In the genomic region with DNA sequence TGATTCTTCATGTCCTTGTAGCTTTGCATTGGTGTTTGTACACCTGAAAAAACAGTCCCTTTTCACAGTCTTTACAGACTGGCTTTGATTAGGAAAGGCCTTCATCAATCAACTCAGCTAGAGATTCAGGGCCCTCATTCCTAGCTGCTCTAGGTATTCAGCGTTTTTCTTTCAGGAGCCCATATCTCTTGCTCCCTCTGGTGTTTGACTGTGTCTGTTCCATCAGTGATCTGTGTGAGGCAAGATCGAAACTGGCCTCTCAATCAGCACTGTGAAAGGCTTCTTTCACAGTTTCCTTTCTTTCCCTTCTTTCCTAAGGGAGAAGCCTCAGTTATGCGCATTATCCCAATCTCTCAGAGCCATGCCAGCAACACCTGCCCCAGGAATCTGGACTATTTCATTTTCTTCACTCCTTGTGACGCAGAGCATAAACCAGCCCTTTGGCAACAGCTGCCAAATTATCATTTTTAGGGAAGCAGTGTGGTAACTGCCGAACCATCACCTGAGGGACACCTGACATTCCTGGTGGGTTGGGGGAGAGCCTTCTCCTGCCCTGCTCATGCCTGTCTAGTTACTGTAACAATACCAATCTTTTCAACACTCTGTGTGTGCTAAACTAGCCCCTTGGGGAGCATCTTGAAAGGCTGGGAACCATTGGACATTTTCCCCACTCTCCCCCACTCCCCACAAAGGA, we compare ENCODE assay signal across 8 cellular contexts.
DNase-seq lines count a peak whose midpoint lies in the region; ATAC-seq and TF ChIP-seq lines count a peak whose summit lies in the region.

No MANE protein-coding gene starts in this region.

- no peaks in the 10 kb centered on the region for H3K27me3 ChIP-seq in CD4-positive, alpha-beta memory T cell (ENCODE audit: insufficient read depth, low read length)

- no peaks in the 10 kb centered on the region for H3K9me3 Mint-ChIP-seq in CD4-positive, alpha-beta memory T cell
- peaks cover 17% of the 10 kb centered on the region for H3K9me3 Mint-ChIP-seq in progenitor cell of endocrine pancreas (ENCODE audit: low read depth)

- H3K36me3 Mint-ChIP-seq in CD4-positive, alpha-beta memory T cell: no peaks in the 10 kb centered on the region
- H3K36me3 Mint-ChIP-seq in progenitor cell of endocrine pancreas (ENCODE audit: insufficient read depth): peaks cover 5% of the 10 kb centered on the region

- no peak overlapping the region for H3K4me3 ChIP-seq in CD4-positive, alpha-beta memory T cell (ENCODE audit: low read length in 2 of 2)

- peaks cover 8 to 18% (median 13%) of the 10 kb centered on the region in 4 donors for H3K4me1 Mint-ChIP-seq in CD4-positive, alpha-beta memory T cell
- peaks cover 11% of the 10 kb centered on the region for H3K4me1 Mint-ChIP-seq in progenitor cell of endocrine pancreas (ENCODE audit: low read depth)

- peak; percentile 61 to 68 (median 63) for DNase-seq in CD4-positive, alpha-beta memory T cell
- peak; percentile 82 for DNase-seq in NCI-H69 (lab: John Stamatoyannopoulos, UW)
- peak; percentile 35 for DNase-seq in activated T-cell treated with anti-CD3 and anti-CD28 coated beads for 4 hours
- peak; percentile 70 for DNase-seq in fibroblast of the conjunctiva (ENCODE audit: low read depth)
- peak; percentile 15 for DNase-seq in progenitor cell of endocrine pancreas (ENCODE audit: low spot score, unreplicated experiment)
- no peak for DNase-seq in middle frontal gyrus (ENCODE audit: extremely low spot score, low spot score)

- ATAC-seq in GM18870 (IDR thresholded peaks at IDR 0.05; ENCODE audit: unreplicated experiment) (peak; percentile 78), HG03139 (IDR thresholded peaks at IDR 0.05; ENCODE audit: unreplicated experiment) (peak; percentile 70)

- H3K4me1 ChIP-seq in CD4-positive, alpha-beta memory T cell (ENCODE audit: insufficient read depth, low read length): peaks cover 7% of the 10 kb centered on the region

- peak overlapping the region in 5 of 7 donors; percentile 18 to 86 (median 72) for H3K27ac Mint-ChIP-seq in CD4-positive, alpha-beta memory T cell
- peak overlapping the region; percentile 78 for H3K27ac Mint-ChIP-seq in progenitor cell of endocrine pancreas

- peak; percentile 61 for TF ChIP-seq CTCF in progenitor cell of endocrine pancreas (IDR thresholded peaks at IDR 0.05; ENCODE audit: unreplicated experiment)

- no peak overlapping the region for H3K27ac ChIP-seq in CD4-positive, alpha-beta memory T cell (ENCODE audit: low read depth, low read length)

- H3K4me3 Mint-ChIP-seq in CD4-positive, alpha-beta memory T cell: peak overlapping the region in 5 of 8 donors; percentile 3 to 61 (median 57)
- H3K4me3 Mint-ChIP-seq in progenitor cell of endocrine pancreas (ENCODE audit: low read depth): peak overlapping the region; percentile 2

- H3K9me3 ChIP-seq in CD4-positive, alpha-beta memory T cell (ENCODE audit: control insufficient read depth in 1 of 2, low read length in 2 of 2): no peaks in the 10 kb centered on the region

- CTCF ChIA-PET in CD4-positive, alpha-beta memory T cell (lab: Charles Lee; ENCODE audit: partially characterized antibody): interaction anchor here (0.6 to 4.5 kb wide), 31 partner anchors 8 to 569 kb away, joined by 3 to 120 read pairs (median 5); a partner anchor contains a TSS

- no peaks in the 10 kb centered on the region for H3K36me3 ChIP-seq in CD4-positive, alpha-beta memory T cell (ENCODE audit: insufficient read depth, low read length)

- POLR2A ChIA-PET in CD4-positive, alpha-beta memory T cell (lab: Charles Lee; ENCODE audit: partially characterized antibody): interaction anchor here (0.8 to 3.1 kb wide), 7 partner anchors 18 to 452 kb away, joined by 3 to 51 read pairs (median 4); a partner anchor contains a TSS

- intact Hi-C loops in CD4-positive, alpha-beta memory T cell (cut with micrococcal nuclease): loop anchor here (1.0 to 2.0 kb wide), 4 partner anchors 76 to 560 kb away; no protein-coding TSS in a partner anchor

- no peaks in the 10 kb centered on the region for H3K27me3 Mint-ChIP-seq in CD4-positive, alpha-beta memory T cell
- no peaks in the 10 kb centered on the region for H3K27me3 Mint-ChIP-seq in progenitor cell of endocrine pancreas
